ENCODE assay signal across 8 cellular contexts in genomic region chr17:75848523-75849303, GRCh38. TPM values are rescaled to one million over a fixed set of nuclear protein-coding genes. Genes with fewer than 3 reads are reported as not detected.
DNase-seq lines count a peak whose midpoint lies in the region; ATAC-seq, FAIRE-seq and TF ChIP-seq lines count a peak whose summit lies in the region.

No MANE protein-coding gene starts in this region.

- no peak overlapping the region for H3K4me2 ChIP-seq in hepatocyte

- H3K9me2 ChIP-seq in hepatocyte (replicated peaks; ENCODE audit: insufficient read depth): no peaks in the 10 kb centered on the region

- TF ChIP-seq CTCF in CD4-positive, alpha-beta T cell (IDR thresholded peaks at IDR 0.05): peak; percentile 76
- TF ChIP-seq CTCF in hepatocyte (IDR thresholded peaks at IDR 0.05; ENCODE audit: poor library complexity): peak; percentile 61

- no peak for FAIRE-seq in frontal cortex (lab: Jason Lieb, UNC)

- peak; percentile 61 for TF ChIP-seq RAD21 in Ishikawa (IDR thresholded peaks at IDR 0.05; ENCODE audit: low read depth)

- intact Hi-C loops in CD4-positive, alpha-beta T cell (cut with DNase I, micrococcal nuclease): loop anchor here in 1 of 2 experiments (1.0 to 5.0 kb wide), 2 partner anchors 71 to 95 kb away; a partner anchor contains a TSS

- peaks cover 29% of the 10 kb centered on the region for H3K4me1 Mint-ChIP-seq in CD4-positive, alpha-beta T cell (ENCODE audit: low read depth)
- H3K4me1 Mint-ChIP-seq in activated naive CD8-positive, alpha-beta T cell treated with anti-CD3 and anti-CD28 coated beads, Interleukin-2, amount 50 U/mL, for 24 hours: peaks cover 26% of the 10 kb centered on the region

- H3K36me3 ChIP-seq in hepatocyte (replicated peaks; ENCODE audit: insufficient read depth, low read depth): no peaks in the 10 kb centered on the region

- no peak overlapping the region for H3K27ac ChIP-seq in CD4-positive, alpha-beta T cell (ENCODE audit: low read depth, low read length)
- no peak overlapping the region for H3K27ac ChIP-seq in hepatocyte

- 64% methylated on average over 16 of the region's 16 CpGs for WGBS in hepatocyte (ENCODE audit: low lambda C conversion rate, missing lambda C conversion rate)

- peak overlapping the region; percentile 75 for H3K4me3 Mint-ChIP-seq in CD4-positive, alpha-beta T cell
- H3K4me3 Mint-ChIP-seq in activated naive CD8-positive, alpha-beta T cell treated with anti-CD3 and anti-CD28 coated beads, Interleukin-2, amount 50 U/mL, for 24 hours: no peak overlapping the region

- H4K20me1 ChIP-seq in hepatocyte (ENCODE audit: insufficient read depth, poor library complexity, severe bottlenecking): no peaks in the 10 kb centered on the region

- no peaks in the 10 kb centered on the region for H3K27me3 ChIP-seq in CD4-positive, alpha-beta T cell (ENCODE audit: control insufficient read depth, insufficient read depth, low read length)
- no peaks in the 10 kb centered on the region for H3K27me3 ChIP-seq in hepatocyte

- peaks cover 70% of the 10 kb centered on the region for H3K36me3 Mint-ChIP-seq in CD4-positive, alpha-beta T cell (ENCODE audit: low read depth)
- H3K36me3 Mint-ChIP-seq in activated naive CD8-positive, alpha-beta T cell treated with anti-CD3 and anti-CD28 coated beads, Interleukin-2, amount 50 U/mL, for 24 hours (ENCODE audit: low read depth): peaks cover 5% of the 10 kb centered on the region

- peak overlapping the region; percentile 79 for H3K27ac Mint-ChIP-seq in CD4-positive, alpha-beta T cell
- H3K27ac Mint-ChIP-seq in activated naive CD8-positive, alpha-beta T cell treated with anti-CD3 and anti-CD28 coated beads, Interleukin-2, amount 50 U/mL, for 24 hours: no peak overlapping the region

- H3K27me3 Mint-ChIP-seq in CD4-positive, alpha-beta T cell: no peaks in the 10 kb centered on the region
- no peaks in the 10 kb centered on the region for H3K27me3 Mint-ChIP-seq in activated naive CD8-positive, alpha-beta T cell treated with anti-CD3 and anti-CD28 coated beads, Interleukin-2, amount 50 U/mL, for 24 hours

- peak; percentile 74 to 87 (median 78) for DNase-seq in CD4-positive, alpha-beta T cell
- DNase-seq in activated naive CD8-positive, alpha-beta T cell treated with anti-CD3 and anti-CD28 coated beads, Interleukin-2, amount 50 U/mL, for 24 hours: peak; percentile 89
- peak; percentile 86 for DNase-seq in hepatocyte (ENCODE audit: low spot score)
- peak; percentile 61 to 88 for DNase-seq in stimulated activated CD4-positive, alpha-beta T cell treated with anti-CD3 and anti-CD28 coated beads, Interleukin-12 subunit alpha, Interleukin-12 subunit beta, amount 100 ng/mL, for 24 hours (ENCODE audit: low read depth in 2 of 2)
- DNase-seq in frontal cortex (ENCODE audit: low spot score in 2 of 2): no peak

- no peaks in the 10 kb centered on the region for H3K9me3 Mint-ChIP-seq in CD4-positive, alpha-beta T cell
- no peaks in the 10 kb centered on the region for H3K9me3 Mint-ChIP-seq in activated naive CD8-positive, alpha-beta T cell treated with anti-CD3 and anti-CD28 coated beads, Interleukin-2, amount 50 U/mL, for 24 hours

- H3K9me3 ChIP-seq in CD4-positive, alpha-beta T cell (ENCODE audit: control insufficient read depth, low read length): no peaks in the 10 kb centered on the region
- no peaks in the 10 kb centered on the region for H3K9me3 ChIP-seq in hepatocyte (ENCODE audit: low read depth)

- H2AFZ ChIP-seq in hepatocyte: no peak overlapping the region

- peaks cover 22% of the 10 kb centered on the region for H3K4me1 ChIP-seq in hepatocyte (ENCODE audit: insufficient read depth)

- CTCF ChIA-PET in CD4-positive, alpha-beta T cell (lab: Charles Lee): interaction anchor here (1.0 to 3.7 kb wide), 5 partner anchors 9 to 95 kb away, joined by 3 to 18 read pairs (median 5); no protein-coding TSS in a partner anchor

- POLR2A ChIA-PET in CD4-positive, alpha-beta T cell (lab: Charles Lee): interaction anchor here (0.6 to 1.7 kb wide), 6 partner anchors 16 to 70 kb away, joined by 3 to 7 read pairs (median 3); no protein-coding TSS in a partner anchor

- ATAC-seq in CD4-positive, alpha-beta T cell (ENCODE audit: poor library complexity): peak; percentile 27
- ATAC-seq in SK-N-SH treated with all-trans-retinoic acid at 6 μM for 48 hours: peak; percentile 53
- no peak for ATAC-seq in activated naive CD8-positive, alpha-beta T cell treated with anti-CD3 and anti-CD28 coated beads, Interleukin-2, amount 50 U/mL, for 24 hours
- no peak for ATAC-seq in GM21447 (IDR thresholded peaks at IDR 0.05; ENCODE audit: unreplicated experiment)

- H3K79me2 ChIP-seq in hepatocyte: peaks cover 16% of the 10 kb centered on the region

- TF ChIP-seq EP300 in Ishikawa (IDR thresholded peaks at IDR 0.05; ENCODE audit: borderline replicate concordance): no peak

- no peak overlapping the region for H3K4me3 ChIP-seq in hepatocyte

TF ChIP-seq in Ishikawa, 13 proteins besides CTCF, POLR2A, EP300 and RAD21:
- TF ChIP-seq YY1 (IDR thresholded peaks at IDR 0.05; ENCODE audit: low read depth): peak; percentile 29; the same call in 1 of the 2 replicates
- TF ChIP-seq MAX (IDR thresholded peaks at IDR 0.05): no peak
- TF ChIP-seq EGR1 (IDR thresholded peaks at IDR 0.05): no peak
- TF ChIP-seq TAF1 (IDR thresholded peaks at IDR 0.05; ENCODE audit: low read depth): no peak
- TF ChIP-seq ZBTB7A (IDR thresholded peaks at IDR 0.05; ENCODE audit: low read depth): no peak
- no peak for TF ChIP-seq FOXM1 (IDR thresholded peaks at IDR 0.05; ENCODE audit: borderline replicate concordance, low read depth)

TF ChIP-seq in SK-N-SH treated with all-trans-retinoic acid at 6 μM for 48 hours, 23 proteins besides CTCF, POLR2A, EP300 and RAD21 (continues in another document):
- TF ChIP-seq ZFP3 (CRISPR knock-in tag; IDR thresholded peaks at IDR 0.05): no peak
- TF ChIP-seq TSHZ2 (CRISPR knock-in tag; IDR thresholded peaks at IDR 0.05): no peak
- TF ChIP-seq GLIS3 (CRISPR knock-in tag; IDR thresholded peaks at IDR 0.05): no peak
- TF ChIP-seq CSDC2 (CRISPR knock-in tag; IDR thresholded peaks at IDR 0.05): no peak
- no peak for TF ChIP-seq CREB5 (CRISPR knock-in tag; IDR thresholded peaks at IDR 0.05; ENCODE audit: low read depth)
- TF ChIP-seq OSR1 (CRISPR knock-in tag; IDR thresholded peaks at IDR 0.05): no peak
- no peak for TF ChIP-seq ARNTL (CRISPR knock-in tag; IDR thresholded peaks at IDR 0.05; ENCODE audit: borderline replicate concordance, low read depth)
- no peak for TF ChIP-seq ZNF70 (CRISPR knock-in tag; IDR thresholded peaks at IDR 0.05)
- TF ChIP-seq TCF4 (CRISPR knock-in tag; IDR thresholded peaks at IDR 0.05; ENCODE audit: borderline replicate concordance): no peak
- no peak for TF ChIP-seq TOX (CRISPR knock-in tag; IDR thresholded peaks at IDR 0.05; ENCODE audit: borderline replicate concordance)

RNA-seq across cellular contexts. Expression of gene UNC13D, which starts 4.5 kb away (rescaled TPM):
- 100 to 1,000 TPM; 110 to 112 TPM for total RNA-seq in CD4-positive, alpha-beta T cell
- total RNA-seq in hepatocyte (2.2 and 4.3 TPM in 2 replicates), frontal cortex (0.41 TPM)
- 8.8 and 10.1 TPM in 2 replicates for polyA plus RNA-seq in hepatocyte

RNA-seq across cellular contexts. Expression of gene WBP2, which starts 6.4 kb away (rescaled TPM):
- 100 to 1,000 TPM in 1 of 2 experiments, 10 to 100 TPM in 1; 98.5 to 114 TPM for total RNA-seq in CD4-positive, alpha-beta T cell
- 22.8 and 29.0 TPM in 2 replicates for total RNA-seq in hepatocyte
- 129 and 143 TPM in 2 replicates for polyA plus RNA-seq in hepatocyte
- 22.0 TPM for total RNA-seq in frontal cortex

RNA-seq across cellular contexts. Expression of gene TRIM47, which starts 29.7 kb away (rescaled TPM):
- 1 to 10 TPM; 2.3 to 2.8 TPM for total RNA-seq in CD4-positive, alpha-beta T cell
- 13.0 and 15.5 TPM in 2 replicates for total RNA-seq in hepatocyte
- 36.9 and 42.9 TPM in 2 replicates for polyA plus RNA-seq in hepatocyte
- total RNA-seq in frontal cortex: 13.9 TPM

RNA-seq across cellular contexts. Expression of gene TRIM65, which starts 48.0 kb away (rescaled TPM):
- total RNA-seq in CD4-positive, alpha-beta T cell: 10 to 100 TPM in 1 of 2 experiments, 1 to 10 TPM in 1; 9.9 to 11.7 TPM
- total RNA-seq in hepatocyte: 10.9 and 12.5 TPM in 2 replicates
- 10.7 and 16.8 TPM in 2 replicates for polyA plus RNA-seq in hepatocyte
- 11.8 TPM for total RNA-seq in frontal cortex

RNA-seq across cellular contexts. Expression of gene MRPL38, which starts 56.0 kb away (rescaled TPM):
- total RNA-seq in CD4-positive, alpha-beta T cell: 100 to 1,000 TPM; 146 to 147 TPM
- total RNA-seq in hepatocyte: 40.4 and 50.2 TPM in 2 replicates
- polyA plus RNA-seq in hepatocyte: 124 and 134 TPM in 2 replicates
- 32.2 TPM for total RNA-seq in frontal cortex

Comparison
In these comparisons a context has a peak if more than half of its experiments do, and no peak if none do; other contexts are left out.
1. ATAC-seq: peak in CD4-positive, alpha-beta T cell (single experiment) and SK-N-SH treated with all-trans-retinoic acid at 6 μM for 48 hours (single experiment); none in activated naive CD8-positive, alpha-beta T cell treated with anti-CD3 and anti-CD28 coated beads, Interleukin-2, amount 50 U/mL, for 24 hours (single experiment) and GM21447 (single experiment).
2. DNase-seq: peak in CD4-positive, alpha-beta T cell (10 of 10), activated naive CD8-positive, alpha-beta T cell treated with anti-CD3 and anti-CD28 coated beads, Interleukin-2, amount 50 U/mL, for 24 hours (single experiment), hepatocyte (single experiment) and stimulated activated CD4-positive, alpha-beta T cell treated with anti-CD3 and anti-CD28 coated beads, Interleukin-12 subunit alpha, Interleukin-12 subunit beta, amount 100 ng/mL, for 24 hours (2 of 2); none in frontal cortex (0 of 2).
3. RNA of gene UNC13D, which starts 4.5 kb away (total RNA-seq): 110 to 112 TPM in CD4-positive, alpha-beta T cell; 2.2 to 4.3 TPM in hepatocyte and 0.41 TPM in frontal cortex (single experiment); every median in the first group is over 10 times any median in the second.